29 cellular contexts compared by ENCODE assay signal in genomic region chr3:73665317-73665716, GRCh38. TPM values are rescaled to one million over a fixed set of nuclear protein-coding genes. Genes with fewer than 3 reads are reported as not detected.
"Had no signal": no experiment of that assay in that cellular context is flagged by ENCODE, and none has a peak within 500 bp of the region (broad histone marks: within the 10 kb centered on the region; RNA-seq: fewer than 3 reads in every experiment).

No MANE protein-coding gene starts in this region.

- H3K27me3 ChIP-seq: breast epithelium had no signal

- ATAC-seq: activated CD4-positive, CD25-positive, alpha-beta regulatory T cell treated with anti-CD3 and anti-CD28 coated beads, Interleukin-2, amount 50 U/mL, for 24 hours; activated CD8-positive, alpha-beta T cell treated with anti-CD3 and anti-CD28 coated beads for 36 hours; Panc1 had no signal

- H3K27me3 Mint-ChIP-seq: activated CD8-positive, alpha-beta T cell treated with anti-CD3 and anti-CD28 coated beads for 36 hours; activated naive CD4-positive, alpha-beta T cell treated with anti-CD3 and anti-CD28 coated beads, Interleukin-2, amount 50 U/mL, for 24 hours had no signal

- H3K4me1 ChIP-seq: breast epithelium had no signal

- DNase-seq: activated CD4-positive, alpha-beta T cell treated with anti-CD3 and anti-CD28 coated beads for 4 hours; activated CD8-positive, alpha-beta memory T cell treated with anti-CD3 and anti-CD28 coated beads, Interleukin-2, amount 50 U/mL, for 48 hours; activated CD8-positive, alpha-beta T cell treated with anti-CD3 and anti-CD28 coated beads for 36 hours; activated effector memory CD4-positive, alpha-beta T cell treated with Interleukin-2 at 50 U/mL for 16 hours; activated naive CD4-positive, alpha-beta T cell; activated T-cell treated with anti-CD3 and anti-CD28 coated beads, Interleukin-2, amount 50 U/mL, for 1 hour; aorta; central memory CD4-positive, alpha-beta T cell; KG1; NCI-H1092; NCI-H1417; NCI-H1930; NCI-H2171; NCI-H2227 treated with DMSO at 0.1 percent for 48 hours; NCI-H446 treated with DMSO at 0.1 percent for 48 hours; NCI-H524 treated with DMSO at 0.1 percent for 48 hours; NCI-H82; NK-92 treated with Interleukin-12 subunit alpha and Interleukin-12 subunit beta, amount 100 ng/mL, for 24 hours; OCI-M1; Right ventricle myocardium superior had no signal

- H3K9me3 ChIP-seq: breast epithelium had no signal

- H3K27ac ChIP-seq: breast epithelium, RWPE1, SK-N-MC had no signal

- H3K27ac Mint-ChIP-seq: activated CD8-positive, alpha-beta T cell treated with anti-CD3 and anti-CD28 coated beads for 36 hours; activated naive CD4-positive, alpha-beta T cell treated with anti-CD3 and anti-CD28 coated beads, Interleukin-2, amount 50 U/mL, for 24 hours; activated T-helper 1 cell treated with anti-CD3 and anti-CD28 coated beads, Interleukin-12 subunit alpha, Interleukin-12 subunit beta, Interleukin-2, Interleukin-4 antibody, amounts not matched to agents 30 ng/mL and 10 ng/mL and 1 ng/mL, durations not matched to agents 14 hours and 24 hours and 36 hours; T-helper 1 cell treated with Interleukin-12 subunit alpha and Interleukin-12 subunit beta and Interleukin-4 antibody, amounts not matched to agents 30 μg/mL and 1 μg/mL, for 36 hours had no signal

- H3K4me1 Mint-ChIP-seq: activated naive CD4-positive, alpha-beta T cell treated with anti-CD3 and anti-CD28 coated beads, Interleukin-2, amount 50 U/mL, for 24 hours had no signal

- H3K36me3 ChIP-seq: breast epithelium had no signal

- H3K4me3 ChIP-seq: breast epithelium, SK-N-MC had no signal

- H3K36me3 Mint-ChIP-seq: activated naive CD4-positive, alpha-beta T cell treated with anti-CD3 and anti-CD28 coated beads, Interleukin-2, amount 50 U/mL, for 24 hours had no signal

- H3K4me3 Mint-ChIP-seq: activated CD8-positive, alpha-beta T cell treated with anti-CD3 and anti-CD28 coated beads for 36 hours; activated naive CD4-positive, alpha-beta T cell treated with anti-CD3 and anti-CD28 coated beads, Interleukin-2, amount 50 U/mL, for 24 hours; activated T-helper 1 cell treated with anti-CD3 and anti-CD28 coated beads, Interleukin-12 subunit alpha, Interleukin-12 subunit beta, Interleukin-2, Interleukin-4 antibody, amounts not matched to agents 30 ng/mL and 10 ng/mL and 1 ng/mL, durations not matched to agents 14 hours and 24 hours and 36 hours; T-helper 1 cell treated with Interleukin-12 subunit alpha and Interleukin-12 subunit beta and Interleukin-4 antibody, amounts not matched to agents 30 μg/mL and 1 μg/mL, for 36 hours had no signal

- H3K9me3 Mint-ChIP-seq: activated CD8-positive, alpha-beta T cell treated with anti-CD3 and anti-CD28 coated beads for 36 hours; activated naive CD4-positive, alpha-beta T cell treated with anti-CD3 and anti-CD28 coated beads, Interleukin-2, amount 50 U/mL, for 24 hours; T-helper 1 cell treated with Interleukin-12 subunit alpha and Interleukin-12 subunit beta and Interleukin-4 antibody, amounts not matched to agents 30 μg/mL and 1 μg/mL, for 36 hours had no signal

RNA-seq across cellular contexts. Expression of gene PDZRN3, which starts 40.6 kb away (rescaled TPM):
- total RNA-seq: activated CD8-positive, alpha-beta T cell treated with anti-CD3 and anti-CD28 coated beads for 36 hours; activated T-helper 1 cell treated with anti-CD3 and anti-CD28 coated beads, Interleukin-12 subunit alpha, Interleukin-12 subunit beta, Interleukin-2, Interleukin-4 antibody, amounts not matched to agents 30 ng/mL and 10 ng/mL and 1 ng/mL, durations not matched to agents 14 hours and 24 hours and 36 hours; MCF 10A had no signal
